Comparison of ENCODE assay signal across 15 cellular contexts in genomic region chr7:99000904-99001442, GRCh38.
A peak's percentile ranks its signal among the peaks of the same experiment; 100 is the strongest.
DNase-seq lines count a peak whose midpoint lies in the region; ATAC-seq and FAIRE-seq lines count a peak whose summit lies in the region.
"Had no signal": no experiment of that assay in that cellular context is flagged by ENCODE, and none has a peak within 500 bp of the region (broad histone marks: within the 10 kb centered on the region; RNA-seq: fewer than 3 reads in every experiment).

No MANE protein-coding gene starts in this region.

- peak overlapping the region; percentile 57 for H3K27ac Mint-ChIP-seq in activated T-helper 17 cell treated with anti-CD3 and anti-CD28 coated beads, Interleukin-2, amount 50 U/mL, for 72 hours
- H3K27ac Mint-ChIP-seq in stimulated activated naive CD8-positive, alpha-beta T cell treated with anti-CD3 and anti-CD28 coated beads, Interleukin-15, Interleukin-2, amounts not matched to agents 100 ng/mL and 50 ng/mL, for 24 hours = peak overlapping the region; percentile 92
- no peak overlapping the region for H3K27ac Mint-ChIP-seq in activated T-helper 2 cell treated with anti-CD3 and anti-CD28 coated beads, Interferon-gamma antibody, Interleukin-2, Interleukin-4, amounts not matched to agents 10 μg/mL and 5 μg/mL and 100 μg/mL, durations not matched to agents 14 hours and 24 hours and 36 hours
- H3K27ac Mint-ChIP-seq: neural progenitor cell; T-helper 1 cell treated with Interleukin-12 subunit alpha and Interleukin-12 subunit beta and Interleukin-4 antibody, amounts not matched to agents 30 μg/mL and 1 μg/mL, for 36 hours had no signal

- ATAC-seq in activated T-helper 17 cell treated with anti-CD3 and anti-CD28 coated beads, Interleukin-2, amount 50 U/mL, for 72 hours (replicated peaks) = no peak
- ATAC-seq in HG03097 (IDR thresholded peaks at IDR 0.05; ENCODE audit: low FRiP score, unreplicated experiment) = no peak

- peaks cover 3% of the 10 kb centered on the region for H3K4me1 Mint-ChIP-seq in activated T-helper 17 cell treated with anti-CD3 and anti-CD28 coated beads, Interleukin-2, amount 50 U/mL, for 72 hours
- H3K4me1 Mint-ChIP-seq in stimulated activated naive CD8-positive, alpha-beta T cell treated with anti-CD3 and anti-CD28 coated beads, Interleukin-15, Interleukin-2, amounts not matched to agents 100 ng/mL and 50 ng/mL, for 24 hours (ENCODE audit: low read depth) = peaks cover 24% of the 10 kb centered on the region
- H3K4me1 Mint-ChIP-seq in activated T-helper 2 cell treated with anti-CD3 and anti-CD28 coated beads, Interferon-gamma antibody, Interleukin-2, Interleukin-4, amounts not matched to agents 10 μg/mL and 5 μg/mL and 100 μg/mL, durations not matched to agents 14 hours and 24 hours and 36 hours (ENCODE audit: low read depth) = peaks cover 4% of the 10 kb centered on the region
- H3K4me1 Mint-ChIP-seq: neural progenitor cell had no signal

- DNase-seq in RCC 7860 (ENCODE audit: low spot score) = peak; percentile 46
- peak; percentile 25 for DNase-seq in islet precursor cell
- DNase-seq in NAMALWA (ENCODE audit: low spot score) = no peak
- no peak for DNase-seq in activated T-helper 2 cell treated with anti-CD3 and anti-CD28 coated beads, Interferon-gamma antibody, Interleukin-2, Interleukin-4, amounts not matched to agents 10 μg/mL and 5 μg/mL and 100 μg/mL, durations not matched to agents 14 hours and 24 hours and 36 hours (ENCODE audit: low spot score)
- DNase-seq: activated CD4-positive, alpha-beta T cell treated with anti-CD3 and anti-CD28 coated beads for 1 hour; NCI-H1694 treated with DMSO at 0.1 percent for 48 hours; right lobe of liver; SHP77; stimulated activated CD4-positive, alpha-beta T cell treated with anti-CD3 and anti-CD28 coated beads, Interleukin-2, amount 100 ng/mL, for 24 hours had no signal

- H3K27me3 Mint-ChIP-seq in activated T-helper 17 cell treated with anti-CD3 and anti-CD28 coated beads, Interleukin-2, amount 50 U/mL, for 72 hours = no peaks in the 10 kb centered on the region
- no peaks in the 10 kb centered on the region for H3K27me3 Mint-ChIP-seq in stimulated activated naive CD8-positive, alpha-beta T cell treated with anti-CD3 and anti-CD28 coated beads, Interleukin-15, Interleukin-2, amounts not matched to agents 100 ng/mL and 50 ng/mL, for 24 hours
- no peaks in the 10 kb centered on the region for H3K27me3 Mint-ChIP-seq in activated T-helper 2 cell treated with anti-CD3 and anti-CD28 coated beads, Interferon-gamma antibody, Interleukin-2, Interleukin-4, amounts not matched to agents 10 μg/mL and 5 μg/mL and 100 μg/mL, durations not matched to agents 14 hours and 24 hours and 36 hours (ENCODE audit: low read depth)

- intact Hi-C loops in activated T-helper 2 cell treated with anti-CD3 and anti-CD28 coated beads, Interferon-gamma antibody, Interleukin-2, Interleukin-4, amounts not matched to agents 10 μg/mL and 5 μg/mL and 100 μg/mL, durations not matched to agents 14 hours and 24 hours and 36 hours (cut with micrococcal nuclease) = no loop called here

- H3K9me3 Mint-ChIP-seq in activated T-helper 17 cell treated with anti-CD3 and anti-CD28 coated beads, Interleukin-2, amount 50 U/mL, for 72 hours = no peaks in the 10 kb centered on the region
- no peaks in the 10 kb centered on the region for H3K9me3 Mint-ChIP-seq in stimulated activated naive CD8-positive, alpha-beta T cell treated with anti-CD3 and anti-CD28 coated beads, Interleukin-15, Interleukin-2, amounts not matched to agents 100 ng/mL and 50 ng/mL, for 24 hours
- no peaks in the 10 kb centered on the region for H3K9me3 Mint-ChIP-seq in activated T-helper 2 cell treated with anti-CD3 and anti-CD28 coated beads, Interferon-gamma antibody, Interleukin-2, Interleukin-4, amounts not matched to agents 10 μg/mL and 5 μg/mL and 100 μg/mL, durations not matched to agents 14 hours and 24 hours and 36 hours
- H3K9me3 Mint-ChIP-seq: neural progenitor cell; T-helper 1 cell treated with Interleukin-12 subunit alpha and Interleukin-12 subunit beta and Interleukin-4 antibody, amounts not matched to agents 30 μg/mL and 1 μg/mL, for 36 hours had no signal

- no peak for FAIRE-seq in RCC 7860 (lab: Jason Lieb, UNC)
- FAIRE-seq: GM18507 had no signal

- peaks cover 97% of the 10 kb centered on the region for H3K36me3 Mint-ChIP-seq in activated T-helper 17 cell treated with anti-CD3 and anti-CD28 coated beads, Interleukin-2, amount 50 U/mL, for 72 hours (ENCODE audit: low read depth)
- H3K36me3 Mint-ChIP-seq in stimulated activated naive CD8-positive, alpha-beta T cell treated with anti-CD3 and anti-CD28 coated beads, Interleukin-15, Interleukin-2, amounts not matched to agents 100 ng/mL and 50 ng/mL, for 24 hours (ENCODE audit: low read depth) = peaks cover 69% of the 10 kb centered on the region
- peaks cover 54% of the 10 kb centered on the region for H3K36me3 Mint-ChIP-seq in activated T-helper 2 cell treated with anti-CD3 and anti-CD28 coated beads, Interferon-gamma antibody, Interleukin-2, Interleukin-4, amounts not matched to agents 10 μg/mL and 5 μg/mL and 100 μg/mL, durations not matched to agents 14 hours and 24 hours and 36 hours (ENCODE audit: low read depth)

- no peak overlapping the region for H3K4me3 Mint-ChIP-seq in activated T-helper 17 cell treated with anti-CD3 and anti-CD28 coated beads, Interleukin-2, amount 50 U/mL, for 72 hours
- H3K4me3 Mint-ChIP-seq in stimulated activated naive CD8-positive, alpha-beta T cell treated with anti-CD3 and anti-CD28 coated beads, Interleukin-15, Interleukin-2, amounts not matched to agents 100 ng/mL and 50 ng/mL, for 24 hours = peak overlapping the region; percentile 58
- H3K4me3 Mint-ChIP-seq in activated T-helper 2 cell treated with anti-CD3 and anti-CD28 coated beads, Interferon-gamma antibody, Interleukin-2, Interleukin-4, amounts not matched to agents 10 μg/mL and 5 μg/mL and 100 μg/mL, durations not matched to agents 14 hours and 24 hours and 36 hours (ENCODE audit: low read depth) = no peak overlapping the region
- H3K4me3 Mint-ChIP-seq: neural progenitor cell; T-helper 1 cell treated with Interleukin-12 subunit alpha and Interleukin-12 subunit beta and Interleukin-4 antibody, amounts not matched to agents 30 μg/mL and 1 μg/mL, for 36 hours had no signal

Comparison
In these comparisons a context has a peak if more than half of its experiments do, and no peak if none do; other contexts are left out.
1. DNase-seq: peak in RCC 7860 (single experiment) and islet precursor cell (single experiment); none in NAMALWA (single experiment) and activated T-helper 2 cell treated with anti-CD3 and anti-CD28 coated beads, Interferon-gamma antibody, Interleukin-2, Interleukin-4, amounts not matched to agents 10 μg/mL and 5 μg/mL and 100 μg/mL, durations not matched to agents 14 hours and 24 hours and 36 hours (single experiment).